ENCODE assay signal across 25 cellular contexts in genomic region chrX:103428525-103428924, GRCh38.
"Had no signal": no experiment of that assay in that cellular context is flagged by ENCODE, and none has a peak within 500 bp of the region (broad histone marks: within the 10 kb centered on the region; RNA-seq: fewer than 3 reads in every experiment).

No MANE protein-coding gene starts in this region.

- H3K4me1 ChIP-seq: left lung, lower lobe of right lung, pancreas, right atrium auricular region, spleen, suprapubic skin, tibial artery, uterus had no signal

- H3K27ac ChIP-seq: left lung, lower lobe of right lung, pancreas, right atrium auricular region, skin epidermis, spleen, suprapubic skin, thoracic aorta, tibial artery, uterus had no signal

- FAIRE-seq: kidney, pancreas had no signal

- H3K27me3 ChIP-seq: left lung, pancreas, right atrium auricular region, suprapubic skin, tibial artery, uterus had no signal

- H3K9me3 Mint-ChIP-seq: natural killer cell; stimulated activated effector memory CD8-positive, alpha-beta T cell treated with anti-CD3 and anti-CD28 coated beads, Interleukin-12 subunit alpha, Interleukin-12 subunit beta, amount 100 ng/mL, for 72 hours; stimulated activated naive CD8-positive, alpha-beta T cell treated with anti-CD3 and anti-CD28 coated beads, Interleukin-15, Interleukin-2, amounts not matched to agents 100 ng/mL and 50 ng/mL, for 24 hours; type B pancreatic cell had no signal

- H3K4me1 Mint-ChIP-seq: mesothelial cell of epicardium, naive B cell, natural killer cell had no signal

- H3K36me3 Mint-ChIP-seq: mesothelial cell of epicardium; naive B cell; natural killer cell; stimulated activated effector memory CD8-positive, alpha-beta T cell treated with anti-CD3 and anti-CD28 coated beads, Interleukin-12 subunit alpha, Interleukin-12 subunit beta, amount 100 ng/mL, for 72 hours; type B pancreatic cell had no signal

- H3K4me3 Mint-ChIP-seq: mesothelial cell of epicardium; naive B cell; natural killer cell; nephron progenitor cell; stimulated activated effector memory CD8-positive, alpha-beta T cell treated with anti-CD3 and anti-CD28 coated beads, Interleukin-12 subunit alpha, Interleukin-12 subunit beta, amount 100 ng/mL, for 72 hours; stimulated activated naive CD8-positive, alpha-beta T cell treated with anti-CD3 and anti-CD28 coated beads, Interleukin-15, Interleukin-2, amounts not matched to agents 100 ng/mL and 50 ng/mL, for 24 hours; type B pancreatic cell had no signal

- DNase-seq: hippocampal formation; kidney; left colon; left lung; lower lobe of right lung; mammary epithelial cell; mesenchymal stem cell; naive B cell; natural killer cell; nephron progenitor cell; pancreas; posterior cingulate gyrus; spleen; stimulated activated CD4-positive, alpha-beta T cell treated with anti-CD3 and anti-CD28 coated beads, Interleukin-4, amount 100 ng/mL, for 24 hours; stimulated activated naive CD4-positive, alpha-beta T cell; tibial artery; uterus had no signal

- H3K36me3 ChIP-seq: left lung, lower lobe of right lung, pancreas, right atrium auricular region, spleen, suprapubic skin, thoracic aorta, tibial artery, uterus had no signal

- H3K27me3 Mint-ChIP-seq: stimulated activated naive CD8-positive, alpha-beta T cell treated with anti-CD3 and anti-CD28 coated beads, Interleukin-15, Interleukin-2, amounts not matched to agents 100 ng/mL and 50 ng/mL, for 24 hours; type B pancreatic cell had no signal

- H3K4me3 ChIP-seq: left lung, lower lobe of right lung, pancreas, right atrium auricular region, skin epidermis, spleen, suprapubic skin, thoracic aorta, tibial artery, uterus had no signal

- H3K27ac Mint-ChIP-seq: mesothelial cell of epicardium; naive B cell; natural killer cell; nephron progenitor cell; stimulated activated effector memory CD8-positive, alpha-beta T cell treated with anti-CD3 and anti-CD28 coated beads, Interleukin-12 subunit alpha, Interleukin-12 subunit beta, amount 100 ng/mL, for 72 hours; stimulated activated naive CD8-positive, alpha-beta T cell treated with anti-CD3 and anti-CD28 coated beads, Interleukin-15, Interleukin-2, amounts not matched to agents 100 ng/mL and 50 ng/mL, for 24 hours; type B pancreatic cell had no signal

- H3K9me3 ChIP-seq: left lung, lower lobe of right lung, pancreas, right atrium auricular region, spleen, suprapubic skin, thoracic aorta, tibial artery, uterus had no signal
